8 cellular contexts compared by ENCODE assay signal in genomic region chr11:62671604-62672528, GRCh38. TPM values are rescaled to one million over a fixed set of nuclear protein-coding genes. Genes with fewer than 3 reads are reported as not detected.
DNase-seq lines count a peak whose midpoint lies in the region; ATAC-seq and TF ChIP-seq lines count a peak whose summit lies in the region.

LBHD1 (minus strand) TSS chr11:62672267; CDS start chr11:62670031, 2,236 bp downstream.
UQCC3 (plus strand) TSS chr11:62671673; CDS start chr11:62671746, 73 bp downstream.

- peak; percentile 64 for ATAC-seq in HG03159 (IDR thresholded peaks at IDR 0.05; ENCODE audit: unreplicated experiment)

- H3K27me3 ChIP-seq in layer of hippocampus (ENCODE audit: control insufficient read depth, insufficient read depth, low read length), result no peaks in the 10 kb centered on the region

- DNase-seq in A172 (ENCODE audit: low spot score) (peak; percentile 86), NCI-H446 treated with DMSO at 0.1 percent for 48 hours (lab: John Stamatoyannopoulos, UW) (peak; percentile 81), cerebellum (ENCODE audit: low spot score) (peak; percentile 84)
- DNase-seq in activated CD4-positive, alpha-beta T cell treated with anti-CD3 and anti-CD28 coated beads for 1 hour, result peak; percentile 55
- DNase-seq in stimulated activated CD4-positive, alpha-beta T cell treated with anti-CD3 and anti-CD28 coated beads, Interleukin-1b, Interleukin-23, amount 100 ng/mL, for 48 hours, result peak; percentile 90

- peak; percentile 81 for TF ChIP-seq POLR2A in GM18526 (IDR thresholded peaks at IDR 0.05; ENCODE audit: extremely low read depth, insufficient read length)

- H3K27ac ChIP-seq in layer of hippocampus (ENCODE audit: low read depth, low read length), result peak within 1 kb of the TSS; percentile 86

RNA-seq across cellular contexts. Expression of gene LBHD1, which starts in this region (rescaled TPM):
- 2.5 and 6.6 TPM in 2 replicates for total RNA-seq in A172 (2014; rRNA removed; shearing (Covaris generic))
- total RNA-seq in cerebellum, result 5.1 TPM

RNA-seq across cellular contexts. Expression of gene UQCC3, which starts in this region (rescaled TPM):
- 13.8 and 17.7 TPM in 2 replicates for total RNA-seq in A172 (2014; rRNA removed; shearing (Covaris generic))
- 3.1 TPM for total RNA-seq in cerebellum

Comparison
In these comparisons a context has a peak if more than half of its experiments do, and no peak if none do; other contexts are left out.
1. Peak in every context shown above with its lines: DNase-seq, ATAC-seq and H3K27ac ChIP-seq.